3 cellular contexts compared by ENCODE assay signal in the genomic region with DNA sequence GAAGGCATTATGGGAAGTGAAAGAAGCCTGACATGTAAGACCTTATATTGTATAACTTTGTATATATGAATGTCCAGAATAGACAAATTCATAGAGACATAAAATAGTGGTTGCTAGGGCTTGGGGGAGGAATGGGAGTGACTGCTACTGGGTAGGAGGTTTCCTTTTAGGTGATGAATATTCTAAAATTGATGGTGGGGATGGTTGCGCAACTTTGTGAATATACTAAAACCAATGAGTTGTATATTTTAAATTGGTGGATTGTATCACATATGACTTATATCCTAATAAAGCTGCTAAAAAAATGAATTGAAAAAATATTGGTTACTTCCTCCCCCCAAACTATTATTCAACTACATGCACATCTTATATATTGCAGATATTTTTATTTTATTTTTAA.
TF ChIP-seq lines count a peak whose summit lies in the region.

No MANE protein-coding gene starts in this region.

TF ChIP-seq in HepG2, 621 proteins besides CTCF, POLR2A, EP300 and RAD21 (continues in another document):
- TF ChIP-seq HOXD1 (CRISPR knock-in tag; IDR thresholded peaks at IDR 0.05) (no peak), ZNF570 (CRISPR knock-in tag; IDR thresholded peaks at IDR 0.05; ENCODE audit: borderline replicate concordance) (no peak), RELA (CRISPR knock-in tag; IDR thresholded peaks at IDR 0.05) (no peak), CEBPB (IDR thresholded peaks at IDR 0.05; ENCODE audit: borderline replicate concordance, low read depth, low read length) (peak; percentile 70; the same call in 1 of the 2 replicates)
- TF ChIP-seq, protein P1, sequence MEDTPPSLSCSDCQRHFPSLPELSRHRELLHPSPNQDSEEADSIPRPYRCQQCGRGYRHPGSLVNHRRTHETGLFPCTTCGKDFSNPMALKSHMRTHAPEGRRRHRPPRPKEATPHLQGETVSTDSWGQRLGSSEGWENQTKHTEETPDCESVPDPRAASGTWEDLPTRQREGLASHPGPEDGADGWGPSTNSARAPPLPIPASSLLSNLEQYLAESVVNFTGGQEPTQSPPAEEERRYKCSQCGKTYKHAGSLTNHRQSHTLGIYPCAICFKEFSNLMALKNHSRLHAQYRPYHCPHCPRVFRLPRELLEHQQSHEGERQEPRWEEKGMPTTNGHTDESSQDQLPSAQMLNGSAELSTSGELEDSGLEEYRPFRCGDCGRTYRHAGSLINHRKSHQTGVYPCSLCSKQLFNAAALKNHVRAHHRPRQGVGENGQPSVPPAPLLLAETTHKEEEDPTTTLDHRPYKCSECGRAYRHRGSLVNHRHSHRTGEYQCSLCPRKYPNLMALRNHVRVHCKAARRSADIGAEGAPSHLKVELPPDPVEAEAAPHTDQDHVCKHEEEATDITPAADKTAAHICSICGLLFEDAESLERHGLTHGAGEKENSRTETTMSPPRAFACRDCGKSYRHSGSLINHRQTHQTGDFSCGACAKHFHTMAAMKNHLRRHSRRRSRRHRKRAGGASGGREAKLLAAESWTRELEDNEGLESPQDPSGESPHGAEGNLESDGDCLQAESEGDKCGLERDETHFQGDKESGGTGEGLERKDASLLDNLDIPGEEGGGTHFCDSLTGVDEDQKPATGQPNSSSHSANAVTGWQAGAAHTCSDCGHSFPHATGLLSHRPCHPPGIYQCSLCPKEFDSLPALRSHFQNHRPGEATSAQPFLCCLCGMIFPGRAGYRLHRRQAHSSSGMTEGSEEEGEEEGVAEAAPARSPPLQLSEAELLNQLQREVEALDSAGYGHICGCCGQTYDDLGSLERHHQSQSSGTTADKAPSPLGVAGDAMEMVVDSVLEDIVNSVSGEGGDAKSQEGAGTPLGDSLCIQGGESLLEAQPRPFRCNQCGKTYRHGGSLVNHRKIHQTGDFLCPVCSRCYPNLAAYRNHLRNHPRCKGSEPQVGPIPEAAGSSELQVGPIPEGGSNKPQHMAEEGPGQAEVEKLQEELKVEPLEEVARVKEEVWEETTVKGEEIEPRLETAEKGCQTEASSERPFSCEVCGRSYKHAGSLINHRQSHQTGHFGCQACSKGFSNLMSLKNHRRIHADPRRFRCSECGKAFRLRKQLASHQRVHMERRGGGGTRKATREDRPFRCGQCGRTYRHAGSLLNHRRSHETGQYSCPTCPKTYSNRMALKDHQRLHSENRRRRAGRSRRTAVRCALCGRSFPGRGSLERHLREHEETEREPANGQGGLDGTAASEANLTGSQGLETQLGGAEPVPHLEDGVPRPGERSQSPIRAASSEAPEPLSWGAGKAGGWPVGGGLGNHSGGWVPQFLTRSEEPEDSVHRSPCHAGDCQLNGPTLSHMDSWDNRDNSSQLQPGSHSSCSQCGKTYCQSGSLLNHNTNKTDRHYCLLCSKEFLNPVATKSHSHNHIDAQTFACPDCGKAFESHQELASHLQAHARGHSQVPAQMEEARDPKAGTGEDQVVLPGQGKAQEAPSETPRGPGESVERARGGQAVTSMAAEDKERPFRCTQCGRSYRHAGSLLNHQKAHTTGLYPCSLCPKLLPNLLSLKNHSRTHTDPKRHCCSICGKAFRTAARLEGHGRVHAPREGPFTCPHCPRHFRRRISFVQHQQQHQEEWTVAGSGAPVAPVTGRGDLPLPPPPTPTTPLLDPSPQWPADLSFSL (CRISPR knock-in tag; IDR thresholded peaks at IDR 0.05): no peak

TF ChIP-seq in IMR-90, 13 proteins besides CTCF, POLR2A, EP300 and RAD21:
- no peak for TF ChIP-seq NFE2L2 (IDR thresholded peaks at IDR 0.05; ENCODE audit: low read depth, low read length)
- no peak for TF ChIP-seq CHD1 (IDR thresholded peaks at IDR 0.05; ENCODE audit: low read depth, low read length)
- TF ChIP-seq BHLHE40 (IDR thresholded peaks at IDR 0.05; ENCODE audit: low read depth, low read length): no peak
- no peak for TF ChIP-seq MAFK (IDR thresholded peaks at IDR 0.05; ENCODE audit: low read depth, low read length)
- TF ChIP-seq RCOR1 (IDR thresholded peaks at IDR 0.05; ENCODE audit: insufficient replicate concordance, low read length): no peak
- TF ChIP-seq CEBPB (IDR thresholded peaks at IDR 0.05; ENCODE audit: low read depth, low read length): peak; percentile 89
- no peak for TF ChIP-seq MAZ (IDR thresholded peaks at IDR 0.05; ENCODE audit: borderline replicate concordance, low read depth, low read length)
- TF ChIP-seq, protein P2, sequence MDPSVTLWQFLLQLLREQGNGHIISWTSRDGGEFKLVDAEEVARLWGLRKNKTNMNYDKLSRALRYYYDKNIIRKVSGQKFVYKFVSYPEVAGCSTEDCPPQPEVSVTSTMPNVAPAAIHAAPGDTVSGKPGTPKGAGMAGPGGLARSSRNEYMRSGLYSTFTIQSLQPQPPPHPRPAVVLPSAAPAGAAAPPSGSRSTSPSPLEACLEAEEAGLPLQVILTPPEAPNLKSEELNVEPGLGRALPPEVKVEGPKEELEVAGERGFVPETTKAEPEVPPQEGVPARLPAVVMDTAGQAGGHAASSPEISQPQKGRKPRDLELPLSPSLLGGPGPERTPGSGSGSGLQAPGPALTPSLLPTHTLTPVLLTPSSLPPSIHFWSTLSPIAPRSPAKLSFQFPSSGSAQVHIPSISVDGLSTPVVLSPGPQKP (IDR thresholded peaks at IDR 0.05; ENCODE audit: borderline replicate concordance, low read depth, low read length): no peak

TF ChIP-seq in K562, 482 proteins besides CTCF, POLR2A, EP300 and RAD21:
- TF ChIP-seq CEBPB (tag; IDR thresholded peaks at IDR 0.05) (peak; percentile 67), CEBPG (CRISPR knock-in tag; IDR thresholded peaks at IDR 0.05) (no peak), CEBPG (tag; conservative IDR thresholded peaks at IDR 0.05 in 1 of 2, IDR thresholded peaks at IDR 0.05 in 1 of 2) (peak in 1 of 2 experiments; percentile 88; a peak in 2 of 4 replicates)
- TF ChIP-seq, protein P3, sequence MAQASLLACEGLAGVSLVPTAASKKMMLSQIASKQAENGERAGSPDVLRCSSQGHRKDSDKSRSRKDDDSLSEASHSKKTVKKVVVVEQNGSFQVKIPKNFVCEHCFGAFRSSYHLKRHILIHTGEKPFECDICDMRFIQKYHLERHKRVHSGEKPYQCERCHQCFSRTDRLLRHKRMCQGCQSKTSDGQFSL (CRISPR knock-in tag; IDR thresholded peaks at IDR 0.05): no peak
- TF ChIP-seq, protein P3 (tag; IDR thresholded peaks at IDR 0.05): no peak
